In genomic region chr4:145618912-145619638, GRCh38 we compare ENCODE assay signal across 8 cellular contexts. TPM values are rescaled to one million over a fixed set of nuclear protein-coding genes. Genes with fewer than 3 reads are reported as not detected.
DNase-seq lines count a peak whose midpoint lies in the region; ATAC-seq, FAIRE-seq and TF ChIP-seq lines count a peak whose summit lies in the region.

Gene MMAA (plus strand): TSS chr4:145619385. CDS start chr4:145639140, 19,755 bp downstream.

- TF ChIP-seq CTCF in GM10266 (IDR thresholded peaks at IDR 0.05; ENCODE audit: control insufficient read depth, insufficient read depth, low read depth, missing control alignments) (peak; percentile 70), HFFc6 (IDR thresholded peaks at IDR 0.05) (peak; percentile 90), pancreas (IDR thresholded peaks at IDR 0.05) (peak in 2 of 4 donors; percentile 35 to 40), tibial nerve (IDR thresholded peaks at IDR 0.05) (peak; percentile 51 to 77 (median 72))

- DNase-seq in GM10266 (ENCODE audit: extremely low spot score) (peak; percentile 95), HFFc6 (peak; percentile 90), NAMALWA (ENCODE audit: low spot score) (peak; percentile 94), SKM-1 (lab: John Stamatoyannopoulos, UW; ENCODE audit: unreplicated experiment) (peak; percentile 70), Right ventricle myocardium inferior (ENCODE audit: missing footprints) (peak; percentile 97), pancreas (peak; percentile 93 to 97 (median 95)), tibial nerve (ENCODE audit: low spot score in 2 of 2) (peak; percentile 89 to 91)
- peak; percentile 98 for DNase-seq in activated naive CD8-positive, alpha-beta T cell treated with anti-CD3 and anti-CD28 coated beads for 36 hours

- peak in 1 of 2 donors; percentile 99 for TF ChIP-seq EP300 in tibial nerve (IDR thresholded peaks at IDR 0.05)

- 0 to 1% methylated on average over 66 to 69 of the region's 69 CpGs for WGBS in pancreas, 2 donors
- whole genome bisulfite sequencing in tibial nerve, 2 donors, result 0% methylated on average over 41 to 49 of the region's 69 CpGs

- H3K4me3 ChIP-seq in pancreas (peak within 1 kb of the TSS; percentile 35 to 82 (median 72)), tibial nerve (peak within 1 kb of the TSS; percentile 80 to 95 (median 82))

- intact Hi-C loops in Right ventricle myocardium inferior (cut with DNase I), result loop anchor here (1.0 to 5.0 kb wide), 7 partner anchors 114 to 438 kb away; partner anchors contain the start of gene OTUD4
- intact Hi-C loops in pancreas (cut with DNase I), result loop anchor here in 1 of 3 donors (10.0 kb wide), 1 partner anchor 384 kb away; no protein-coding TSS in a partner anchor

- no peaks in the 10 kb centered on the region for H3K9me3 ChIP-seq in pancreas
- no peaks in the 10 kb centered on the region for H3K9me3 ChIP-seq in tibial nerve

- H3K4me1 ChIP-seq in pancreas, result peaks cover 3 to 23% (median 23%) of the 10 kb centered on the region in 3 donors
- peaks cover 0 to 33% (median 15%) of the 10 kb centered on the region in 4 donors for H3K4me1 ChIP-seq in tibial nerve

- H3K9me3 Mint-ChIP-seq in HFFc6, result peaks cover 4% of the 10 kb centered on the region; the same call in 1 of the 2 replicates
- peaks cover 10% of the 10 kb centered on the region for H3K9me3 Mint-ChIP-seq in activated naive CD8-positive, alpha-beta T cell treated with anti-CD3 and anti-CD28 coated beads for 36 hours

- peak within 1 kb of the TSS; percentile 99 for H3K4me3 Mint-ChIP-seq in HFFc6
- peak within 1 kb of the TSS; percentile 94 for H3K4me3 Mint-ChIP-seq in activated naive CD8-positive, alpha-beta T cell treated with anti-CD3 and anti-CD28 coated beads for 36 hours

- peak within 1 kb of the TSS; percentile 99 for H3K27ac Mint-ChIP-seq in HFFc6
- peak within 1 kb of the TSS; percentile 99 for H3K27ac Mint-ChIP-seq in activated naive CD8-positive, alpha-beta T cell treated with anti-CD3 and anti-CD28 coated beads for 36 hours

- H3K36me3 Mint-ChIP-seq in HFFc6 (ENCODE audit: low read depth), result peaks cover 12% of the 10 kb centered on the region
- H3K36me3 Mint-ChIP-seq in activated naive CD8-positive, alpha-beta T cell treated with anti-CD3 and anti-CD28 coated beads for 36 hours, result peaks cover 21% of the 10 kb centered on the region

- peaks cover 53% of the 10 kb centered on the region for H3K4me1 Mint-ChIP-seq in HFFc6 (ENCODE audit: low read depth)
- H3K4me1 Mint-ChIP-seq in activated naive CD8-positive, alpha-beta T cell treated with anti-CD3 and anti-CD28 coated beads for 36 hours, result peaks cover 41% of the 10 kb centered on the region

- no peak for FAIRE-seq in pancreas (lab: Jason Lieb, UNC)

- TF ChIP-seq POLR2A in tibial nerve (IDR thresholded peaks at IDR 0.05), result peak; percentile 83 to 94

- H3K27me3 Mint-ChIP-seq in HFFc6 (ENCODE audit: insufficient read depth), result no peaks in the 10 kb centered on the region
- H3K27me3 Mint-ChIP-seq in activated naive CD8-positive, alpha-beta T cell treated with anti-CD3 and anti-CD28 coated beads for 36 hours, result peaks cover 2% of the 10 kb centered on the region

- no peaks in the 10 kb centered on the region for H3K36me3 ChIP-seq in pancreas
- no peaks in the 10 kb centered on the region for H3K36me3 ChIP-seq in tibial nerve

- H3K27me3 ChIP-seq in pancreas (no peaks in the 10 kb centered on the region), tibial nerve (no peaks in the 10 kb centered on the region)

- H3K27ac ChIP-seq in pancreas (peak within 1 kb of the TSS; percentile 92 to 98 (median 96)), tibial nerve (peak within 1 kb of the TSS; percentile 91 to 96 (median 95))

- ATAC-seq in Right ventricle myocardium inferior (peak; percentile 100), pancreas (peak; percentile 95 to 98 (median 97))

RNA-seq across cellular contexts. Expression of gene MMAA, which starts in this region (rescaled TPM):
- 1 to 10 TPM; 6.5 to 8.6 (median 7.6) TPM for total RNA-seq in HFFc6 (2021; fragmentation: NEBNext Ultra II Directional; extraction: Animal tissue kit (Norgen Biotek cat#: 25700))
- total RNA-seq in activated naive CD8-positive, alpha-beta T cell treated with anti-CD3 and anti-CD28 coated beads for 36 hours, result 10 to 100 TPM; 12.8 to 13.4 TPM
- total RNA-seq in Right ventricle myocardium inferior (8.5 TPM), pancreas (1 to 10 TPM; 3.0 to 9.5 (median 5.5) TPM), tibial nerve (1 to 10 TPM; 2.2 to 3.8 (median 2.8) TPM)
- 1 to 10 TPM; 4.6 to 6.2 TPM for polyA plus RNA-seq in pancreas

Comparison
In these comparisons a context has a peak if more than half of its experiments do, and no peak if none do; other contexts are left out.
1. Peak in every context shown above with its lines: DNase-seq, ATAC-seq, H3K4me3 ChIP-seq and H3K27ac ChIP-seq.